ENCODE assay signal across 19 cellular contexts in genomic region chr12:111284709-111285108, GRCh38.
"Had no signal": no experiment of that assay in that cellular context is flagged by ENCODE, and none has a peak within 500 bp of the region (broad histone marks: within the 10 kb centered on the region; RNA-seq: fewer than 3 reads in every experiment).

No MANE protein-coding gene starts in this region.

- H3K4me1 ChIP-seq: heart left ventricle, suprapubic skin, tibial artery, upper lobe of right lung, vagina had no signal

- H3K4me1 Mint-ChIP-seq: nephron progenitor cell had no signal

- DNase-seq: cortex of kidney; dorsolateral prefrontal cortex; effector CD8-positive, alpha-beta T cell; heart left ventricle; hippocampal formation; kidney glomerular epithelial cell; mammary epithelial cell; naive thymus-derived CD4-positive, alpha-beta T cell; nephron progenitor cell; posterior cingulate gyrus; right cardiac atrium; stimulated activated CD4-positive, alpha-beta T cell treated with anti-CD3 and anti-CD28 coated beads, Interleukin-2, amount 100 ng/mL, for 48 hours; stimulated activated naive CD4-positive, alpha-beta T cell treated with Interleukin-2 at 50 U/mL for 16 hours; tibial artery; upper lobe of right lung had no signal

- H3K4me3 Mint-ChIP-seq: naive thymus-derived CD4-positive, alpha-beta T cell; nephron progenitor cell had no signal

- H3K36me3 ChIP-seq: heart left ventricle, suprapubic skin, tibial artery, upper lobe of right lung, vagina had no signal

- H3K4me3 ChIP-seq: dorsolateral prefrontal cortex, heart left ventricle, smooth muscle cell, suprapubic skin, tibial artery, upper lobe of right lung, vagina had no signal

- H3K9me3 ChIP-seq: suprapubic skin, upper lobe of right lung, vagina had no signal

- H3K27me3 ChIP-seq: upper lobe of right lung, vagina had no signal

- H3K27ac ChIP-seq: dorsolateral prefrontal cortex, heart left ventricle, suprapubic skin, tibial artery, upper lobe of right lung, vagina had no signal

- ATAC-seq: esophagus mucosa; heart left ventricle; naive thymus-derived CD4-positive, alpha-beta T cell; right cardiac atrium; upper lobe of right lung had no signal

- H3K4me2 ChIP-seq: smooth muscle cell had no signal

- H3K27ac Mint-ChIP-seq: naive thymus-derived CD4-positive, alpha-beta T cell; nephron progenitor cell had no signal
